15 cellular contexts compared by ENCODE assay signal in genomic region chr4:26139310-26139924, GRCh38.
DNase-seq lines count a peak whose midpoint lies in the region; ATAC-seq, FAIRE-seq and TF ChIP-seq lines count a peak whose summit lies in the region.
"Had no signal": no experiment of that assay in that cellular context is flagged by ENCODE, and none has a peak within 500 bp of the region (broad histone marks: within the 10 kb centered on the region; RNA-seq: fewer than 3 reads in every experiment).

No MANE protein-coding gene starts in this region.

- H3K36me3 ChIP-seq in muscle layer of colon (ENCODE audit: insufficient read depth, low read length) (no peaks in the 10 kb centered on the region), OCI-LY7 (ENCODE audit: insufficient read depth, low read length) (no peaks in the 10 kb centered on the region)
- H3K36me3 ChIP-seq: breast epithelium, Peyer's patch had no signal

- TF ChIP-seq CTCF in OCI-LY7 (conservative IDR thresholded peaks at IDR 0.05; ENCODE audit: low read length) = no peak

- POLR2A ChIA-PET in OCI-LY7 (lab: Charles Lee) = no interaction called here

- H3K79me2 ChIP-seq in OCI-LY7 (ENCODE audit: insufficient read depth, low read depth, low read length) = no peaks in the 10 kb centered on the region

- CTCF ChIA-PET in OCI-LY7 (lab: Charles Lee; ENCODE audit: unreplicated experiment) = no interaction called here

- no peak for FAIRE-seq in urothelium cell line (lab: Jason Lieb, UNC)

- no peaks in the 10 kb centered on the region for H3K27me3 ChIP-seq in muscle layer of colon (ENCODE audit: control insufficient read depth in 1 of 2, insufficient read depth in 2 of 2, low read length in 2 of 2)
- H3K27me3 ChIP-seq: breast epithelium, Peyer's patch had no signal

- H3K4me1 ChIP-seq in muscle layer of colon (ENCODE audit: insufficient read depth, low read length) (peaks cover 25% of the 10 kb centered on the region), OCI-LY7 (ENCODE audit: insufficient read depth, low read length, poor library complexity, severe bottlenecking) (no peaks in the 10 kb centered on the region)
- H3K4me1 ChIP-seq: breast epithelium had no signal

- H3K4me3 Mint-ChIP-seq in activated T-helper 1 cell treated with anti-CD3 and anti-CD28 coated beads, Interleukin-12 subunit alpha, Interleukin-12 subunit beta, Interleukin-2, Interleukin-4 antibody, amounts not matched to agents 30 ng/mL and 10 ng/mL and 1 ng/mL, durations not matched to agents 14 hours and 24 hours and 36 hours = no peak overlapping the region
- H3K4me3 Mint-ChIP-seq: activated naive CD4-positive, alpha-beta T cell treated with anti-CD3 and anti-CD28 coated beads, Interleukin-2, amount 50 U/mL, for 24 hours; stimulated activated naive B cell treated with anti-CD40 and anti-IgM and Interleukin-4, amounts not matched to agents 10 μg/mL and 1 μg/mL and 100 μg/mL, for 72 hours had no signal

- H3K27me3 Mint-ChIP-seq in activated T-helper 1 cell treated with anti-CD3 and anti-CD28 coated beads, Interleukin-12 subunit alpha, Interleukin-12 subunit beta, Interleukin-2, Interleukin-4 antibody, amounts not matched to agents 30 ng/mL and 10 ng/mL and 1 ng/mL, durations not matched to agents 14 hours and 24 hours and 36 hours (ENCODE audit: insufficient read depth) = no peaks in the 10 kb centered on the region
- H3K27me3 Mint-ChIP-seq: activated naive CD4-positive, alpha-beta T cell treated with anti-CD3 and anti-CD28 coated beads, Interleukin-2, amount 50 U/mL, for 24 hours had no signal

- H3K4me2 ChIP-seq in OCI-LY7 (ENCODE audit: low read length) = no peak overlapping the region

- DNase-seq in stimulated activated CD4-positive, alpha-beta T cell treated with anti-CD3 and anti-CD28 coated beads, Interleukin-1b, Interleukin-23, amount 100 ng/mL, for 48 hours = peak; percentile 42
- no peak for DNase-seq in stimulated activated CD4-positive, alpha-beta T cell treated with anti-CD3 and anti-CD28 coated beads, Interleukin-4, amount 100 ng/mL, for 1 hour
- DNase-seq in activated T-helper 1 cell treated with anti-CD3 and anti-CD28 coated beads, Interleukin-12 subunit alpha, Interleukin-12 subunit beta, Interleukin-2, Interleukin-4 antibody, amounts not matched to agents 30 ng/mL and 10 ng/mL and 1 ng/mL, durations not matched to agents 14 hours and 24 hours and 36 hours (ENCODE audit: low spot score) = no peak
- DNase-seq in NCI-H1105 (lab: John Stamatoyannopoulos, UW) (no peak), OCI-LY7 (ENCODE audit: low spot score) (no peak), urothelium cell line (ENCODE audit: low spot score) (no peak)
- DNase-seq: NCI-H2081; nucleus accumbens; Peyer's patch; stimulated activated naive B cell treated with anti-CD40 and anti-IgM and Interleukin-4, amounts not matched to agents 10 μg/mL and 1 μg/mL and 100 μg/mL, for 72 hours had no signal

- peak overlapping the region; percentile 37 for H3K27ac ChIP-seq in muscle layer of colon (ENCODE audit: low read depth, low read length)
- no peak overlapping the region for H3K27ac ChIP-seq in OCI-LY7 (ENCODE audit: low read depth, low read length, poor library complexity, severe bottlenecking)
- H3K27ac ChIP-seq: breast epithelium had no signal

- H3K9me3 ChIP-seq in muscle layer of colon (ENCODE audit: low read length) = no peaks in the 10 kb centered on the region
- no peaks in the 10 kb centered on the region for H3K9me3 ChIP-seq in OCI-LY7 (ENCODE audit: low read length)
- H3K9me3 ChIP-seq: breast epithelium, Peyer's patch had no signal

- no peaks in the 10 kb centered on the region for H4K20me1 ChIP-seq in OCI-LY7 (ENCODE audit: insufficient read depth, low read length)

- intact Hi-C loops in activated T-helper 1 cell treated with anti-CD3 and anti-CD28 coated beads, Interleukin-12 subunit alpha, Interleukin-12 subunit beta, Interleukin-2, Interleukin-4 antibody, amounts not matched to agents 30 ng/mL and 10 ng/mL and 1 ng/mL, durations not matched to agents 14 hours and 24 hours and 36 hours (cut with micrococcal nuclease) = no loop called here
- intact Hi-C loops in OCI-LY7 (cut with micrococcal nuclease; ENCODE audit: unreplicated experiment) = no loop called here

- H3K9me2 ChIP-seq in OCI-LY7 (ENCODE audit: insufficient read depth, low read length) = no peaks in the 10 kb centered on the region

- H3K4me1 Mint-ChIP-seq in activated T-helper 1 cell treated with anti-CD3 and anti-CD28 coated beads, Interleukin-12 subunit alpha, Interleukin-12 subunit beta, Interleukin-2, Interleukin-4 antibody, amounts not matched to agents 30 ng/mL and 10 ng/mL and 1 ng/mL, durations not matched to agents 14 hours and 24 hours and 36 hours (ENCODE audit: low read depth) = peaks cover 56% of the 10 kb centered on the region
- H3K4me1 Mint-ChIP-seq: activated naive CD4-positive, alpha-beta T cell treated with anti-CD3 and anti-CD28 coated beads, Interleukin-2, amount 50 U/mL, for 24 hours had no signal

- ATAC-seq in GM19035 (IDR thresholded peaks at IDR 0.05; ENCODE audit: unreplicated experiment) = no peak

- peaks cover 20% of the 10 kb centered on the region for H3K36me3 Mint-ChIP-seq in activated T-helper 1 cell treated with anti-CD3 and anti-CD28 coated beads, Interleukin-12 subunit alpha, Interleukin-12 subunit beta, Interleukin-2, Interleukin-4 antibody, amounts not matched to agents 30 ng/mL and 10 ng/mL and 1 ng/mL, durations not matched to agents 14 hours and 24 hours and 36 hours (ENCODE audit: low read depth)
- H3K36me3 Mint-ChIP-seq: activated naive CD4-positive, alpha-beta T cell treated with anti-CD3 and anti-CD28 coated beads, Interleukin-2, amount 50 U/mL, for 24 hours had no signal

- peaks cover 32% of the 10 kb centered on the region for H3K9me3 Mint-ChIP-seq in activated T-helper 1 cell treated with anti-CD3 and anti-CD28 coated beads, Interleukin-12 subunit alpha, Interleukin-12 subunit beta, Interleukin-2, Interleukin-4 antibody, amounts not matched to agents 30 ng/mL and 10 ng/mL and 1 ng/mL, durations not matched to agents 14 hours and 24 hours and 36 hours
- H3K9me3 Mint-ChIP-seq: activated naive CD4-positive, alpha-beta T cell treated with anti-CD3 and anti-CD28 coated beads, Interleukin-2, amount 50 U/mL, for 24 hours had no signal

- no peak overlapping the region for H3K4me3 ChIP-seq in muscle layer of colon (ENCODE audit: low read depth in 1 of 2, low read length in 2 of 2)
- H3K4me3 ChIP-seq in OCI-LY7 (ENCODE audit: low read depth, low read length, poor library complexity, severe bottlenecking) = no peak overlapping the region
- H3K4me3 ChIP-seq: breast epithelium, Peyer's patch, skin epidermis had no signal

- no TSS peak for BruUV-seq in OCI-LY7 (replicated peaks; lab: Mats Ljungman, UMichigan)

- peak overlapping the region; percentile 73 for H3K27ac Mint-ChIP-seq in activated T-helper 1 cell treated with anti-CD3 and anti-CD28 coated beads, Interleukin-12 subunit alpha, Interleukin-12 subunit beta, Interleukin-2, Interleukin-4 antibody, amounts not matched to agents 30 ng/mL and 10 ng/mL and 1 ng/mL, durations not matched to agents 14 hours and 24 hours and 36 hours
- H3K27ac Mint-ChIP-seq: stimulated activated naive B cell treated with anti-CD40 and anti-IgM and Interleukin-4, amounts not matched to agents 10 μg/mL and 1 μg/mL and 100 μg/mL, for 72 hours had no signal

- H3K9ac ChIP-seq in muscle layer of colon (ENCODE audit: low read length) = no peak overlapping the region

- no peak overlapping the region for H2AFZ ChIP-seq in OCI-LY7 (ENCODE audit: low read length)
